Comparison of ENCODE assay signal across 8 cellular contexts in the genomic region with DNA sequence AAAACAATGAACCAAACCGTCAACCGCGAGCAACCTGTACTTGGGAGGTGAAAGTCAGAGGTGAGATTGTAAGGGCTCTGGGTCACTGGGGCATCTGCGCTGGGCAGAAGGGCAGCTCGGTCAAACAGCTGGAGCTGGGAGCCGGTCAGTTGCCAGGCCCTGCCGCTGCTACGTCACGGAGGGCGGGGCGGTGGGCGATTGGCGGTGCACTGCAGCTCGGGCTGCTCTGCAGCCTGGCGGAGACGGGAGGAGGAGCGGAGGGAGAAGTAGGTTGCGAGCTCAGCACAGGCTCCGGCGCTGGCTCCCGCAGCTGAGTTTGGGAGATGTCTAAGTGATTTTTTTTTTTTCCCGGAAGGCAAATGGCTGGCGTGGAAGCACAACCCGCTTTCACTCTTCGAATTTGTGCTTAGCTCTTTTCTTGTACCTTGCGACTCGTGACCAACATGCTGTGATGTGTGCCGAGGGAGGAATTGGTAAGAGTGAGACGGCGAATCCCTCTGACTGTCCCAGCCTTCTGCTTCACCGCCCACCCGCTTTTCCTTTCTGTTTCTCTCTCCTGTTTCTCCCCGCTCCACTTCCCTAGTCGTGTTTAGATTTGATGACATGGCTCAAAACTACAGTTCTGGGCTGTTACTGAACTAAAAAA. TPM values are rescaled to one million over a fixed set of nuclear protein-coding genes. Genes with fewer than 3 reads are reported as not detected.
DNase-seq lines count a peak whose midpoint lies in the region; FAIRE-seq and TF ChIP-seq lines count a peak whose summit lies in the region.

A gene (plus strand): TSS at position 229 of the 646 bp plus-strand sequence. CDS start 27,266 bp downstream, outside the sequence.

- H3K27me3 ChIP-seq in H7 (ENCODE audit: control insufficient read depth, insufficient read depth, low read length) (peaks cover 6% of the 10 kb centered on the region; the same call in 1 of the 2 replicates), Loucy (ENCODE audit: insufficient read depth, low read length, poor library complexity, severe bottlenecking) (no peaks in the 10 kb centered on the region), SJCRH30 (no peaks in the 10 kb centered on the region), neuron (ENCODE audit: insufficient read depth, low read length) (peaks cover 13% of the 10 kb centered on the region)

- peaks cover 16% of the 10 kb centered on the region for H3K4me1 Mint-ChIP-seq in activated naive CD4-positive, alpha-beta T cell treated with anti-CD3 and anti-CD28 coated beads for 36 hours (ENCODE audit: low read depth)

- TF ChIP-seq CTCF in Loucy (conservative IDR thresholded peaks at IDR 0.05; ENCODE audit: low read length): no peak

- H3K79me2 ChIP-seq in Loucy (ENCODE audit: insufficient read depth, low read length): peaks cover 5% of the 10 kb centered on the region; the same call in 1 of the 2 replicates

- H3K4me3 ChIP-seq in H7 (ENCODE audit: insufficient read depth, low read depth, low read length): peak within 1 kb of the TSS; percentile 63
- H3K4me3 ChIP-seq in Loucy (ENCODE audit: low read length, poor library complexity, severe bottlenecking): peak within 1 kb of the TSS; percentile 91
- peak within 1 kb of the TSS; percentile 65 for H3K4me3 ChIP-seq in SJCRH30
- peak within 1 kb of the TSS; percentile 54 for H3K4me3 ChIP-seq in neuron (ENCODE audit: low read length)

- CTCF ChIA-PET in activated naive CD4-positive, alpha-beta T cell treated with anti-CD3 and anti-CD28 coated beads for 36 hours (lab: Charles Lee): interaction anchor here (0.6 to 1.3 kb wide), 4 partner anchors 22 to 76 kb away, joined by 3 to 5 read pairs (median 4); a partner anchor contains a TSS

- H3K9me2 ChIP-seq in Loucy (replicated peaks; ENCODE audit: low read depth, low read length): no peaks in the 10 kb centered on the region

- FAIRE-seq in G401.6 (lab: Jason Lieb, UNC): peak; percentile 74

- DNase-seq in H7 (peak; percentile 83), SJCRH30 (peak; percentile 87), foreskin melanocyte (peak; percentile 91), stromal cell of bone marrow (ENCODE audit: low read depth) (peak; percentile 85)
- DNase-seq in activated naive CD4-positive, alpha-beta T cell treated with anti-CD3 and anti-CD28 coated beads for 36 hours: peak; percentile 82

- H3K27me3 Mint-ChIP-seq in activated naive CD4-positive, alpha-beta T cell treated with anti-CD3 and anti-CD28 coated beads for 36 hours (ENCODE audit: low read depth): no peaks in the 10 kb centered on the region

- intact Hi-C loops in activated naive CD4-positive, alpha-beta T cell treated with anti-CD3 and anti-CD28 coated beads for 36 hours (cut with micrococcal nuclease): loop anchor here (1.0 to 10.0 kb wide), 7 partner anchors 22 to 780 kb away; a partner anchor contains a TSS

- peak within 1 kb of the TSS; percentile 80 for H3K9ac ChIP-seq in Loucy (ENCODE audit: low read depth, low read length, poor library complexity, severe bottlenecking)

- no peaks in the 10 kb centered on the region for H4K20me1 ChIP-seq in Loucy (ENCODE audit: insufficient read depth, low read length, poor library complexity, severe bottlenecking)

- H2AFZ ChIP-seq in Loucy (ENCODE audit: low read length) (peak within 1 kb of the TSS; percentile 98), neuron (ENCODE audit: low read depth, low read length) (peak within 1 kb of the TSS; percentile 72)

- H3K4me2 ChIP-seq in Loucy (ENCODE audit: low read depth, low read length, poor library complexity, severe bottlenecking): peak within 1 kb of the TSS; percentile 85

- H3K9me3 Mint-ChIP-seq in activated naive CD4-positive, alpha-beta T cell treated with anti-CD3 and anti-CD28 coated beads for 36 hours: no peaks in the 10 kb centered on the region

- 0 out of 2 replicates have a peak, but pooled peaks cover 2% of the 10 kb centered on the region for H3F3A ChIP-seq in Loucy (ENCODE audit: low read depth)

- H3K36me3 Mint-ChIP-seq in activated naive CD4-positive, alpha-beta T cell treated with anti-CD3 and anti-CD28 coated beads for 36 hours (ENCODE audit: low read depth): no peaks in the 10 kb centered on the region

- H3K9me3 ChIP-seq in Loucy (ENCODE audit: insufficient read depth, low read depth, low read length) (no peaks in the 10 kb centered on the region), SJCRH30 (replicated peaks) (no peaks in the 10 kb centered on the region), neuron (ENCODE audit: low read length) (no peaks in the 10 kb centered on the region)

- H3K27ac ChIP-seq in SJCRH30: peak within 1 kb of the TSS; percentile 37; the same call in 1 of the 2 replicates

- H3K27ac Mint-ChIP-seq in activated naive CD4-positive, alpha-beta T cell treated with anti-CD3 and anti-CD28 coated beads for 36 hours: peak within 1 kb of the TSS; percentile 65

- peak within 1 kb of the TSS; percentile 93 for H3K4me3 Mint-ChIP-seq in activated naive CD4-positive, alpha-beta T cell treated with anti-CD3 and anti-CD28 coated beads for 36 hours

- no peaks in the 10 kb centered on the region for H3K36me3 ChIP-seq in H7 (replicated peaks; ENCODE audit: control insufficient read depth, insufficient read depth, low read length)
- H3K36me3 ChIP-seq in Loucy (ENCODE audit: insufficient read depth, low read length): no peaks in the 10 kb centered on the region
- H3K36me3 ChIP-seq in SJCRH30: no peaks in the 10 kb centered on the region
- no peaks in the 10 kb centered on the region for H3K36me3 ChIP-seq in neuron (ENCODE audit: insufficient read depth, low read length)

- H3K4me1 ChIP-seq in Loucy (ENCODE audit: insufficient read depth, low read length, poor library complexity, severe bottlenecking): peaks cover 22% of the 10 kb centered on the region
- H3K4me1 ChIP-seq in SJCRH30: no peaks in the 10 kb centered on the region
- peaks cover 9% of the 10 kb centered on the region for H3K4me1 ChIP-seq in neuron (ENCODE audit: insufficient read depth, low read length)

RNA-seq across cellular contexts. Expression of the gene that starts here (rescaled TPM):
- 0.63 and 0.66 TPM in 2 replicates for total RNA-seq in H7 (2014; rRNA removed; shearing (Covaris generic))
- 2.6 and 2.7 TPM in 2 replicates for total RNA-seq in SJCRH30 (2014; rRNA removed; shearing (Covaris generic))
- 1 to 10 TPM; 2.7 to 3.1 TPM for total RNA-seq in activated naive CD4-positive, alpha-beta T cell treated with anti-CD3 and anti-CD28 coated beads for 36 hours

Comparison
In these comparisons a context has a peak if more than half of its experiments do, and no peak if none do; other contexts are left out.
1. Peak in every context shown above with its lines: DNase-seq, H3K4me3 ChIP-seq and H3K27ac ChIP-seq.
2. Peak in DNase-seq and H3K4me3 ChIP-seq in H7; RNA of the gene not detected or under 1 TPM.